In genomic region chr5:127940854-127941253, GRCh38 we compare ENCODE assay signal across 25 cellular contexts.
DNase-seq lines count a peak whose midpoint lies in the region; ATAC-seq and TF ChIP-seq lines count a peak whose summit lies in the region.
"Had no signal": no experiment of that assay in that cellular context is flagged by ENCODE, and none has a peak within 500 bp of the region (broad histone marks: within the 10 kb centered on the region; RNA-seq: fewer than 3 reads in every experiment).

No MANE protein-coding gene starts in this region.

- H3K9me3 Mint-ChIP-seq in activated CD4-positive, alpha-beta memory T cell treated with anti-CD3 and anti-CD28 coated beads, Interleukin-2, amount 10 ng/mL, durations not matched to agents 7 days and 5 days, result no peaks in the 10 kb centered on the region
- H3K9me3 Mint-ChIP-seq: activated naive CD4-positive, alpha-beta T cell treated with anti-CD3 and anti-CD28 coated beads, Interleukin-2, amount 50 U/mL, for 24 hours; activated T-helper 2 cell treated with anti-CD3 and anti-CD28 coated beads, Interferon-gamma antibody, Interleukin-2, Interleukin-4, amounts not matched to agents 10 μg/mL and 5 μg/mL and 100 μg/mL, durations not matched to agents 14 hours and 24 hours and 36 hours; CD4-positive, alpha-beta T cell; effector memory CD8-positive, alpha-beta T cell; natural killer cell treated with Interleukin-12 subunit alpha and Interleukin-12 subunit beta and Interleukin-15 and Interleukin-18, amount 100 ng/mL, for 72 hours; stimulated activated naive CD8-positive, alpha-beta T cell treated with anti-CD3 and anti-CD28 coated beads, Interleukin-15, Interleukin-2, amounts not matched to agents 100 ng/mL and 50 ng/mL, for 24 hours had no signal

- WGBS in prostate gland, result 42% methylated on average over 1 of the region's 1 CpG

- peaks cover 7% of the 10 kb centered on the region for H3K4me1 ChIP-seq in colonic mucosa
- peaks cover 23% of the 10 kb centered on the region for H3K4me1 ChIP-seq in neuron (ENCODE audit: insufficient read depth, low read length)
- no peaks in the 10 kb centered on the region for H3K4me1 ChIP-seq in prostate gland (replicated peaks)
- H3K4me1 ChIP-seq: vagina had no signal

- no peak overlapping the region for H3K27ac Mint-ChIP-seq in activated CD4-positive, alpha-beta memory T cell treated with anti-CD3 and anti-CD28 coated beads, Interleukin-2, amount 10 ng/mL, durations not matched to agents 7 days and 5 days
- H3K27ac Mint-ChIP-seq: activated CD8-positive, alpha-beta T cell treated with anti-CD3 and anti-CD28 coated beads, Interleukin-2, amount 10 ng/mL, durations not matched to agents 7 days and 5 days; activated naive CD4-positive, alpha-beta T cell treated with anti-CD3 and anti-CD28 coated beads, Interleukin-2, amount 50 U/mL, for 24 hours; activated T-helper 2 cell treated with anti-CD3 and anti-CD28 coated beads, Interferon-gamma antibody, Interleukin-2, Interleukin-4, amounts not matched to agents 10 μg/mL and 5 μg/mL and 100 μg/mL, durations not matched to agents 14 hours and 24 hours and 36 hours; CD4-positive, alpha-beta T cell; effector memory CD8-positive, alpha-beta T cell; natural killer cell treated with Interleukin-12 subunit alpha and Interleukin-12 subunit beta and Interleukin-15 and Interleukin-18, amount 100 ng/mL, for 72 hours; stimulated activated naive CD8-positive, alpha-beta T cell treated with anti-CD3 and anti-CD28 coated beads, Interleukin-15, Interleukin-2, amounts not matched to agents 100 ng/mL and 50 ng/mL, for 24 hours had no signal

- CTCF ChIA-PET in activated CD4-positive, alpha-beta memory T cell treated with anti-CD3 and anti-CD28 coated beads, Interleukin-2, amount 10 ng/mL, durations not matched to agents 7 days and 5 days (lab: Charles Lee), result no interaction called here

- TF ChIP-seq CTCF in colonic mucosa (IDR thresholded peaks at IDR 0.05), result no peak
- no peak for TF ChIP-seq CTCF in prostate gland (IDR thresholded peaks at IDR 0.05)

- no peak overlapping the region for H3K4me3 ChIP-seq in colonic mucosa
- H3K4me3 ChIP-seq in neuron (ENCODE audit: low read length), result no peak overlapping the region
- no peak overlapping the region for H3K4me3 ChIP-seq in prostate gland
- H3K4me3 ChIP-seq: thoracic aorta, vagina had no signal

- no peak overlapping the region for H3K4me3 Mint-ChIP-seq in activated CD4-positive, alpha-beta memory T cell treated with anti-CD3 and anti-CD28 coated beads, Interleukin-2, amount 10 ng/mL, durations not matched to agents 7 days and 5 days
- H3K4me3 Mint-ChIP-seq: activated CD8-positive, alpha-beta T cell treated with anti-CD3 and anti-CD28 coated beads, Interleukin-2, amount 10 ng/mL, durations not matched to agents 7 days and 5 days; activated naive CD4-positive, alpha-beta T cell treated with anti-CD3 and anti-CD28 coated beads, Interleukin-2, amount 50 U/mL, for 24 hours; CD4-positive, alpha-beta T cell; effector memory CD8-positive, alpha-beta T cell; natural killer cell treated with Interleukin-12 subunit alpha and Interleukin-12 subunit beta and Interleukin-15 and Interleukin-18, amount 100 ng/mL, for 72 hours; stimulated activated naive CD8-positive, alpha-beta T cell treated with anti-CD3 and anti-CD28 coated beads, Interleukin-15, Interleukin-2, amounts not matched to agents 100 ng/mL and 50 ng/mL, for 24 hours had no signal

- POLR2A ChIA-PET in activated CD4-positive, alpha-beta memory T cell treated with anti-CD3 and anti-CD28 coated beads, Interleukin-2, amount 10 ng/mL, durations not matched to agents 7 days and 5 days (lab: Charles Lee), result no interaction called here

- H3K27me3 ChIP-seq in colonic mucosa (no peaks in the 10 kb centered on the region), neuron (ENCODE audit: insufficient read depth, low read length) (no peaks in the 10 kb centered on the region), prostate gland (replicated peaks; ENCODE audit: insufficient read depth) (no peaks in the 10 kb centered on the region)
- H3K27me3 ChIP-seq: vagina had no signal

- peak overlapping the region; percentile 4 for H2AFZ ChIP-seq in neuron (ENCODE audit: low read depth, low read length)

- H3K27ac ChIP-seq in colonic mucosa, result peak overlapping the region; percentile 56
- H3K27ac ChIP-seq in prostate gland, result no peak overlapping the region
- H3K27ac ChIP-seq: SK-N-MC, thoracic aorta, vagina had no signal

- DNase-seq in left ventricle myocardium superior, result no peak
- DNase-seq in Right ventricle myocardium superior, result no peak
- no peak for DNase-seq in colonic mucosa
- DNase-seq in prostate gland (ENCODE audit: low spot score), result no peak
- no peak for DNase-seq in activated CD4-positive, alpha-beta memory T cell treated with anti-CD3 and anti-CD28 coated beads, Interleukin-2, amount 10 ng/mL, durations not matched to agents 7 days and 5 days
- DNase-seq in NK-92 (lab: John Stamatoyannopoulos, UW; ENCODE audit: unreplicated experiment), result no peak
- DNase-seq: activated CD8-positive, alpha-beta T cell treated with anti-CD3 and anti-CD28 coated beads, Interleukin-2, amount 10 ng/mL, durations not matched to agents 7 days and 5 days; amniotic stem cell; CD4-positive, alpha-beta T cell; cortex of kidney; effector memory CD8-positive, alpha-beta T cell; NCI-H1092 treated with DMSO at 0.1 percent for 48 hours; NCI-H510A; RPMI8226; stimulated activated CD8-positive, alpha-beta memory T cell treated with anti-CD3 and anti-CD28 coated beads, Interleukin-4, amount 100 ng/mL, for 48 hours; T-helper 2 cell had no signal

- H3K4me1 Mint-ChIP-seq in activated CD4-positive, alpha-beta memory T cell treated with anti-CD3 and anti-CD28 coated beads, Interleukin-2, amount 10 ng/mL, durations not matched to agents 7 days and 5 days, result peaks cover 5% of the 10 kb centered on the region
- H3K4me1 Mint-ChIP-seq: activated naive CD4-positive, alpha-beta T cell treated with anti-CD3 and anti-CD28 coated beads, Interleukin-2, amount 50 U/mL, for 24 hours had no signal

- TF ChIP-seq POLR2A in prostate gland (IDR thresholded peaks at IDR 0.05), result no peak

- ATAC-seq in left ventricle myocardium superior, result peak; percentile 61
- no peak for ATAC-seq in Right ventricle myocardium superior (ENCODE audit: poor library complexity)
- ATAC-seq in HG03135 (IDR thresholded peaks at IDR 0.05; ENCODE audit: unreplicated experiment), result no peak
- ATAC-seq: activated CD8-positive, alpha-beta T cell treated with anti-CD3 and anti-CD28 coated beads, Interleukin-2, amount 10 ng/mL, durations not matched to agents 7 days and 5 days; effector memory CD8-positive, alpha-beta T cell; natural killer cell treated with Interleukin-12 subunit alpha and Interleukin-12 subunit beta and Interleukin-15 and Interleukin-18, amount 100 ng/mL, for 72 hours had no signal

- no peaks in the 10 kb centered on the region for H3K27me3 Mint-ChIP-seq in activated CD4-positive, alpha-beta memory T cell treated with anti-CD3 and anti-CD28 coated beads, Interleukin-2, amount 10 ng/mL, durations not matched to agents 7 days and 5 days
- H3K27me3 Mint-ChIP-seq: activated naive CD4-positive, alpha-beta T cell treated with anti-CD3 and anti-CD28 coated beads, Interleukin-2, amount 50 U/mL, for 24 hours; CD4-positive, alpha-beta T cell; effector memory CD8-positive, alpha-beta T cell; natural killer cell treated with Interleukin-12 subunit alpha and Interleukin-12 subunit beta and Interleukin-15 and Interleukin-18, amount 100 ng/mL, for 72 hours; stimulated activated naive CD8-positive, alpha-beta T cell treated with anti-CD3 and anti-CD28 coated beads, Interleukin-15, Interleukin-2, amounts not matched to agents 100 ng/mL and 50 ng/mL, for 24 hours had no signal

- H3K9ac ChIP-seq in colonic mucosa (ENCODE audit: low read depth in 2 of 2, low read length in 2 of 2), result peak overlapping the region in 1 of 2 donors; percentile 4

- H3K36me3 ChIP-seq in colonic mucosa (no peaks in the 10 kb centered on the region), neuron (ENCODE audit: insufficient read depth, low read length) (no peaks in the 10 kb centered on the region), prostate gland (no peaks in the 10 kb centered on the region)
- H3K36me3 ChIP-seq: thoracic aorta, vagina had no signal

- H3K9me3 ChIP-seq in colonic mucosa, result no peaks in the 10 kb centered on the region
- no peaks in the 10 kb centered on the region for H3K9me3 ChIP-seq in neuron (ENCODE audit: low read length)
- H3K9me3 ChIP-seq in prostate gland, result no peaks in the 10 kb centered on the region
- H3K9me3 ChIP-seq: thoracic aorta, vagina had no signal

- intact Hi-C loops in left ventricle myocardium superior (cut with micrococcal nuclease) (no loop called here), Right ventricle myocardium superior (cut with DNase I) (no loop called here), colonic mucosa (cut with DNase I) (no loop called here), prostate gland (cut with DNase I) (no loop called here)

- no peaks in the 10 kb centered on the region for H3K36me3 Mint-ChIP-seq in activated CD4-positive, alpha-beta memory T cell treated with anti-CD3 and anti-CD28 coated beads, Interleukin-2, amount 10 ng/mL, durations not matched to agents 7 days and 5 days (ENCODE audit: low read depth)
- H3K36me3 Mint-ChIP-seq: activated naive CD4-positive, alpha-beta T cell treated with anti-CD3 and anti-CD28 coated beads, Interleukin-2, amount 50 U/mL, for 24 hours; natural killer cell treated with Interleukin-12 subunit alpha and Interleukin-12 subunit beta and Interleukin-15 and Interleukin-18, amount 100 ng/mL, for 72 hours had no signal
